ENCODE assay signal across 10 cellular contexts in the genomic region with DNA sequence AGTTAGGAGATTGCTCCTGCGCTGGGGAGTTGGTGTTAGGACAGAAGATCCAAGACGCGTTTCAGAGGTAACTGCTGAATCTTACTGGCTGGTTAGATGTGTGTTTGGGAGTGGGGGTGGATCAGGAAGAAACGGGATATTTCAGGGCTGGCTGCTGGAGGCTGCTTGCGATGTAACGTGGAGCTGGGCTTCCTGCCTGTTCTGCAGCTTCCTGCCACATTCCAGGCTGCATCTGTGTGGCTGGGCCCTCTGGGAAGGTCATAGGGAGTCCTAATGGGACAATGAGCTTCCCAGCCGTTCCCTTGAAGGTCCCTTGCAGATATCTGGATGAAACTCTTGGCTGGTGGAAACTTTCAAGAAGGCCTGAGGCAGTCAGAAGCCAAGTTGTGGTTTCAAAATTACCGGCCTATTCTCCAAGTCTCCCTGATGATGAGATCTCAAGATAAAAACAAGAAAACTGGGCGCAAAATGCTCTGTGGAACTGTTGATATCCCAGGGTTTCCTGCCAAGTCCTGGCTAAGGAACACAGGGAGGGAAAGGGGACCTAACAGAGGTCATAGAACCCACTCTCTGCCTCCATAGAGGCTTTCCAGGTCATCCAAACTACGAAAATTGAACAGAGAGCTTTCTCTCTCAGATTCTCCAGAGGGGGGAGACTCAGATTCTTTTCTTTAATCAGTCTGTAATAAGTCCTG.
DNase-seq lines count a peak whose midpoint lies in the region; ATAC-seq and TF ChIP-seq lines count a peak whose summit lies in the region.
"Had no signal": no experiment of that assay in that cellular context is flagged by ENCODE, and none has a peak within 500 bp of the region (broad histone marks: within the 10 kb centered on the region; RNA-seq: fewer than 3 reads in every experiment).

No MANE protein-coding gene starts in this region.

- no peaks in the 10 kb centered on the region for H3K27me3 ChIP-seq in left ventricle myocardium inferior (ENCODE audit: low read depth)

- H3K4me1 Mint-ChIP-seq in WTC11 (peaks cover 67% of the 10 kb centered on the region), Calu3 (ENCODE audit: low read depth, unreplicated experiment) (peaks cover 11% of the 10 kb centered on the region)
- H3K4me1 Mint-ChIP-seq: B cell had no signal

- H3K27ac ChIP-seq in left ventricle myocardium inferior (replicated peaks) = peak overlapping the region; percentile 92
- H3K27ac ChIP-seq: neutrophil had no signal

- H3K4me1 ChIP-seq in left ventricle myocardium inferior = peaks cover 59% of the 10 kb centered on the region

- H3K36me3 Mint-ChIP-seq in WTC11 = no peaks in the 10 kb centered on the region
- H3K36me3 Mint-ChIP-seq in Calu3 (ENCODE audit: insufficient read depth, unreplicated experiment) = no peaks in the 10 kb centered on the region

- no peaks in the 10 kb centered on the region for H3K9me3 Mint-ChIP-seq in WTC11
- no peaks in the 10 kb centered on the region for H3K9me3 Mint-ChIP-seq in Calu3 (ENCODE audit: low read depth, unreplicated experiment)

- peak; percentile 65 for ATAC-seq in WTC11
- no peak for ATAC-seq in HG02642 (IDR thresholded peaks at IDR 0.05; ENCODE audit: poor library complexity, unreplicated experiment)

- no peaks in the 10 kb centered on the region for H3K9me3 ChIP-seq in left ventricle myocardium inferior (replicated peaks)
- H3K9me3 ChIP-seq: neutrophil had no signal

- BruUV-seq in Calu3 (replicated peaks; lab: Mats Ljungman, UMichigan) = no TSS peak

- no peak for TF ChIP-seq CTCF in AG10803 (conservative IDR thresholded peaks at IDR 0.05; ENCODE audit: low read length)
- TF ChIP-seq CTCF in WTC11 (IDR thresholded peaks at IDR 0.05) = no peak
- TF ChIP-seq CTCF in left ventricle myocardium inferior (IDR thresholded peaks at IDR 0.05; ENCODE audit: borderline replicate concordance) = no peak
- no peak for TF ChIP-seq CTCF in Calu3 (IDR thresholded peaks at IDR 0.05; ENCODE audit: unreplicated experiment)

- CTCF ChIA-PET in WTC11 (lab: Charles Lee) = interaction anchor here (0.6 to 1.8 kb wide), 10 partner anchors 13 to 313 kb away, joined by 3 to 8 read pairs (median 3); a partner anchor contains a TSS
- CTCF ChIA-PET in Calu3 (lab: Charles Lee) = interaction anchor here (0.7 kb wide), 1 partner anchor 8 kb away, joined by 4 read pairs; no protein-coding TSS in a partner anchor

- intact Hi-C loops in left ventricle myocardium inferior (cut with micrococcal nuclease) = no loop called here
- intact Hi-C loops in Calu3 (cut with micrococcal nuclease; ENCODE audit: unreplicated experiment) = no loop called here

- no peaks in the 10 kb centered on the region for H3K36me3 ChIP-seq in left ventricle myocardium inferior
- H3K36me3 ChIP-seq: neutrophil had no signal

- POLR2A ChIA-PET in WTC11 (lab: Charles Lee) = interaction anchor here (0.5 to 1.0 kb wide), 3 partner anchors 9 to 161 kb away, joined by 3 to 4 read pairs (median 3); no protein-coding TSS in a partner anchor

- H3K4me3 ChIP-seq in AG10803 (ENCODE audit: low read length) = no peak overlapping the region
- H3K4me3 ChIP-seq in left ventricle myocardium inferior = peak overlapping the region; percentile 3

- H3K27ac Mint-ChIP-seq in WTC11 = peak overlapping the region; percentile 8; the same call in 1 of the 2 replicates
- H3K27ac Mint-ChIP-seq in Calu3 (ENCODE audit: unreplicated experiment) = no peak overlapping the region
- H3K27ac Mint-ChIP-seq: B cell had no signal

- H3K4me3 Mint-ChIP-seq in WTC11 (no peak overlapping the region), Calu3 (ENCODE audit: low read depth, unreplicated experiment) (no peak overlapping the region)
- H3K4me3 Mint-ChIP-seq: B cell had no signal

- H3K27me3 Mint-ChIP-seq in WTC11 (ENCODE audit: low read depth) (peaks cover 8% of the 10 kb centered on the region; the same call in 1 of the 2 replicates), Calu3 (ENCODE audit: unreplicated experiment) (peaks cover 70% of the 10 kb centered on the region)

- peak; percentile 57 for DNase-seq in AG10803 (ENCODE audit: low read depth)
- peak; percentile 29 for DNase-seq in WTC11 (ENCODE audit: low spot score)
- peak; percentile 82 for DNase-seq in left ventricle myocardium inferior
- peak; percentile 47 for DNase-seq in pons (ENCODE audit: low spot score)
- DNase-seq in Calu3 = no peak
- DNase-seq in activated naive CD4-positive, alpha-beta T cell treated with Interleukin-2 at 50 U/mL for 16 hours = no peak
- no peak for DNase-seq in NOMO-1 treated with DMSO at 0.1 percent for 48 hours (lab: John Stamatoyannopoulos, UW; ENCODE audit: unreplicated experiment)

TF ChIP-seq in WTC11, 78 proteins besides CTCF, POLR2A, EP300 and RAD21:
- TF ChIP-seq TEAD1 (CRISPR knock-in tag; IDR thresholded peaks at IDR 0.05) (0 out of 2 replicates have a peak, but pooled peaks have one; percentile 28), GRHL2 (CRISPR knock-in tag; IDR thresholded peaks at IDR 0.05; ENCODE audit: insufficient replicate concordance, severe bottlenecking) (no peak), TEAD4 (CRISPR knock-in tag; IDR thresholded peaks at IDR 0.05) (peak; percentile 56; the same call in 1 of the 2 replicates)

Comparison
In these comparisons a context has a peak if more than half of its experiments do, and no peak if none do; other contexts are left out.
1. DNase-seq: peak in AG10803 (single experiment), WTC11 (single experiment), left ventricle myocardium inferior (single experiment) and pons (single experiment); none in Calu3 (single experiment), activated naive CD4-positive, alpha-beta T cell treated with Interleukin-2 at 50 U/mL for 16 hours (single experiment) and NOMO-1 treated with DMSO at 0.1 percent for 48 hours (single experiment).